Comparison of ENCODE assay signal across 24 cellular contexts in genomic region chr16:24440296-24440695, GRCh38.
"Had no signal": no experiment of that assay in that cellular context is flagged by ENCODE, and none has a peak within 500 bp of the region (broad histone marks: within the 10 kb centered on the region; RNA-seq: fewer than 3 reads in every experiment).

No MANE protein-coding gene starts in this region.

- DNase-seq: activated CD4-positive, alpha-beta memory T cell treated with anti-CD3 and anti-CD28 coated beads for 36 hours; activated CD4-positive, alpha-beta T cell treated with anti-CD3 and anti-CD28 coated beads for 1 hour; activated CD4-positive, alpha-beta T cell treated with anti-CD3 and anti-CD28 coated beads, Interleukin-2, amount 10 ng/mL, durations not matched to agents 24 days and 14 days; activated CD8-positive, alpha-beta memory T cell treated with anti-CD3 and anti-CD28 coated beads for 24 hours; activated effector memory CD4-positive, alpha-beta T cell treated with anti-CD3 and anti-CD28 coated beads, Interleukin-2, amount 50 U/mL, for 16 hours; activated naive CD4-positive, alpha-beta T cell treated with Interleukin-2 at 50 U/mL for 16 hours; activated naive CD8-positive, alpha-beta T cell treated with anti-CD3 and anti-CD28 coated beads, Interleukin-2, amount 50 U/mL, for 24 hours; activated T-cell treated with anti-CD3 and anti-CD28 coated beads, Interleukin-2, amount 50 U/mL, for 4 hours; amniotic stem cell; body of pancreas; IMR-90; KG1; NCI-H1092 treated with DMSO at 0.1 percent for 48 hours; NCI-H1417 treated with DMSO at 0.1 percent for 48 hours; NCI-H1694 treated with DMSO at 0.1 percent for 48 hours; NCI-H2029 treated with DMSO at 0.1 percent for 48 hours; NCI-H345; NCI-H510A treated with DMSO at 0.1 percent for 48 hours; NCI-H69; NK-92 treated with Interleukin-12 subunit alpha and Interleukin-12 subunit beta, amount 100 ng/mL, for 24 hours; SJCRH30; SK-N-SH; T-helper 1 cell had no signal

- H3K4me3 ChIP-seq: ascending aorta, body of pancreas, SJCRH30 had no signal
